14 cellular contexts compared by ENCODE assay signal in genomic region chr2:1055014-1055595, GRCh38.
DNase-seq lines count a peak whose midpoint lies in the region; ATAC-seq and TF ChIP-seq lines count a peak whose summit lies in the region.
"Had no signal": no experiment of that assay in that cellular context is flagged by ENCODE, and none has a peak within 500 bp of the region (broad histone marks: within the 10 kb centered on the region; RNA-seq: fewer than 3 reads in every experiment).

No MANE protein-coding gene starts in this region.

- CTCF ChIA-PET in RWPE1 (lab: Yijun Ruan, JAX) = no interaction called here

- H3K9ac ChIP-seq in neural progenitor cell = no peak overlapping the region

- no peak overlapping the region for H3K4me3 Mint-ChIP-seq in neural progenitor cell
- H3K4me3 Mint-ChIP-seq: naive B cell had no signal

- H3K27me3 Mint-ChIP-seq in neural progenitor cell (ENCODE audit: insufficient read depth, low read depth) = no peaks in the 10 kb centered on the region

- H3K27ac Mint-ChIP-seq in neural progenitor cell = peak overlapping the region; percentile 59
- H3K27ac Mint-ChIP-seq: naive B cell had no signal

- peaks cover 5% of the 10 kb centered on the region for H3K9me3 Mint-ChIP-seq in neural progenitor cell
- H3K9me3 Mint-ChIP-seq: naive B cell had no signal

- no peak for ATAC-seq in HG02759 (IDR thresholded peaks at IDR 0.05; ENCODE audit: unreplicated experiment)
- no peak for ATAC-seq in GM19463 (IDR thresholded peaks at IDR 0.05; ENCODE audit: unreplicated experiment)
- ATAC-seq in HG03196 (IDR thresholded peaks at IDR 0.05; ENCODE audit: unreplicated experiment) = no peak
- ATAC-seq in GM21526 (IDR thresholded peaks at IDR 0.05; ENCODE audit: low FRiP score, unreplicated experiment) = no peak

- DNase-seq in ELR (ENCODE audit: low read depth) (peak; percentile 88), RWPE1 (ENCODE audit: low spot score) (no peak), epithelial cell of prostate (ENCODE audit: low read depth, low spot score) (no peak), neural progenitor cell (ENCODE audit: low spot score) (no peak)
- DNase-seq: activated gamma-delta T cell, cortex of kidney, naive B cell, NCI-H69, spleen had no signal

- no peak overlapping the region for H3K4me3 ChIP-seq in neural progenitor cell
- H3K4me3 ChIP-seq: SK-N-MC, spleen had no signal

- no peak for TF ChIP-seq CTCF in RWPE1 (conservative IDR thresholded peaks at IDR 0.05; ENCODE audit: low read depth)
- no peak for TF ChIP-seq CTCF in neural progenitor cell (IDR thresholded peaks at IDR 0.05)

- no peaks in the 10 kb centered on the region for H4K20me1 ChIP-seq in neural progenitor cell (ENCODE audit: low read depth)

- no peak overlapping the region for H2AFZ ChIP-seq in neural progenitor cell (replicated peaks)

- H3K36me3 ChIP-seq in neural progenitor cell = no peaks in the 10 kb centered on the region
- H3K36me3 ChIP-seq: spleen had no signal

- peak overlapping the region; percentile 32; the same call in 1 of the 2 replicates for H3K27ac ChIP-seq in RWPE1
- peak overlapping the region; percentile 39 for H3K27ac ChIP-seq in epithelial cell of prostate
- no peak overlapping the region for H3K27ac ChIP-seq in neural progenitor cell
- H3K27ac ChIP-seq: SK-N-MC, spleen had no signal

- no peak overlapping the region for H3K4me2 ChIP-seq in neural progenitor cell

- POLR2A ChIA-PET in RWPE1 (lab: Yijun Ruan, JAX; ENCODE audit: low non-redundant PET) = no interaction called here

- H3K79me2 ChIP-seq in neural progenitor cell (ENCODE audit: low read depth) = no peaks in the 10 kb centered on the region

- H3K9me3 ChIP-seq in neural progenitor cell (ENCODE audit: low read depth) = no peaks in the 10 kb centered on the region
- H3K9me3 ChIP-seq: spleen had no signal

- peaks cover 3% of the 10 kb centered on the region for H3F3A ChIP-seq in neural progenitor cell (ENCODE audit: low read depth)

- H3K27me3 ChIP-seq in neural progenitor cell = peaks cover 5% of the 10 kb centered on the region

- H3K4me1 Mint-ChIP-seq in neural progenitor cell = peaks cover 32% of the 10 kb centered on the region
- H3K4me1 Mint-ChIP-seq: naive B cell had no signal

- H3K4me1 ChIP-seq in neural progenitor cell = peaks cover 11% of the 10 kb centered on the region
- H3K4me1 ChIP-seq: spleen had no signal

- peaks cover 2% of the 10 kb centered on the region for H3K36me3 Mint-ChIP-seq in neural progenitor cell
- H3K36me3 Mint-ChIP-seq: naive B cell had no signal
